Comparison of ENCODE assay signal across 20 cellular contexts in the genomic region with DNA sequence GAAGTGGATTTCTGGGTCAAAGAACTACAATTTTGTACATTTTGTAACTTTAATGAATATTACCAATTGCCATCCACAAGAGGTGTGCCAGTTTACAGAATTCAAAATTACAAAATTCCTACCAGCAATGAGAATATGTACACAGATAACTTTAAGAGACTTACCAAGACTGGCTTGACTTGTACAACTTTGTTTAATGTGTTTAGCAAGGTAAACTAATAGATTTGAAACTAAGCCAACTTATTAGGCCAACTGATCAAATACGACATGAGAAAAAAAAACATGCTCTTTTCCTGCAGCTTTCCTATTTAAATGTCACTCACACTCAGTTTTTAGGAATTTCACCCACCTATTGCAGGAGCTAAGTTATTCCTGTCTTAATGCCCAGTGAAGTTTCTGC.
"Had no signal": no experiment of that assay in that cellular context is flagged by ENCODE, and none has a peak within 500 bp of the region (broad histone marks: within the 10 kb centered on the region; RNA-seq: fewer than 3 reads in every experiment).

No MANE protein-coding gene starts in this region.

- H3K9me3 ChIP-seq: colonic mucosa, esophagus muscularis mucosa, gastroesophageal sphincter, heart left ventricle, lower lobe of right lung, mucosa of descending colon had no signal

- H3K27me3 ChIP-seq: colonic mucosa, esophagus muscularis mucosa, foreskin keratinocyte, gastroesophageal sphincter, heart left ventricle had no signal

- H3K27ac ChIP-seq: colonic mucosa, esophagus muscularis mucosa, foreskin keratinocyte, gastroesophageal sphincter, heart left ventricle, lower lobe of right lung had no signal

- DNase-seq: colonic mucosa; cortex of kidney; effector CD8-positive, alpha-beta T cell; effector memory CD8-positive, alpha-beta T cell; endodermal cell; foreskin keratinocyte; heart left ventricle; hippocampal formation; left cardiac atrium; left ventricle myocardium superior; lower lobe of right lung; mesenchymal stem cell; mucosa of descending colon; naive B cell had no signal

- FAIRE-seq: endometrium, frontal cortex, islet of Langerhans, keratinocyte had no signal

- ATAC-seq: effector memory CD8-positive, alpha-beta T cell; foreskin keratinocyte; gastroesophageal sphincter; heart left ventricle; left cardiac atrium; left ventricle myocardium superior; lower lobe of right lung; mucosa of descending colon had no signal

- H3K4me3 ChIP-seq: colonic mucosa, esophagus muscularis mucosa, gastroesophageal sphincter, heart left ventricle, lower lobe of right lung, mucosa of descending colon had no signal

- H3K36me3 ChIP-seq: colonic mucosa, esophagus muscularis mucosa, gastroesophageal sphincter, lower lobe of right lung had no signal

- H3K4me1 ChIP-seq: colonic mucosa, esophagus muscularis mucosa, foreskin keratinocyte, gastroesophageal sphincter, heart left ventricle, lower lobe of right lung had no signal
